22 cellular contexts compared by ENCODE assay signal in genomic region chr6:46931416-46931815, GRCh38. TPM values are rescaled to one million over a fixed set of nuclear protein-coding genes. Genes with fewer than 3 reads are reported as not detected.
DNase-seq lines count a peak whose midpoint lies in the region; ATAC-seq, FAIRE-seq and TF ChIP-seq lines count a peak whose summit lies in the region.
"Had no signal": no experiment of that assay in that cellular context is flagged by ENCODE, and none has a peak within 500 bp of the region (broad histone marks: within the 10 kb centered on the region; RNA-seq: fewer than 3 reads in every experiment).

No MANE protein-coding gene starts in this region.

- intact Hi-C loops in Calu3 (cut with micrococcal nuclease; ENCODE audit: unreplicated experiment) (no loop called here), adrenal gland (cut with DNase I) (no loop called here)

- peaks cover 12% of the 10 kb centered on the region for H3K36me3 Mint-ChIP-seq in Calu3 (ENCODE audit: insufficient read depth, unreplicated experiment)
- H3K36me3 Mint-ChIP-seq: CD14-positive monocyte; CD8-positive, alpha-beta T cell had no signal

- H3K4me3 ChIP-seq in parathyroid adenoma (ENCODE audit: low read depth, low read length): no peak overlapping the region
- H3K4me3 ChIP-seq in subcutaneous abdominal adipose tissue (ENCODE audit: low read depth in 1 of 5, low read length in 5 of 5): no peak overlapping the region
- no peak overlapping the region for H3K4me3 ChIP-seq in adrenal gland
- H3K4me3 ChIP-seq: BLaER1, GM12878 had no signal

- H3K9me3 Mint-ChIP-seq in Calu3 (ENCODE audit: low read depth, unreplicated experiment): no peaks in the 10 kb centered on the region
- H3K9me3 Mint-ChIP-seq: H9 had no signal

- H3K27ac Mint-ChIP-seq in Calu3 (ENCODE audit: unreplicated experiment): peak overlapping the region; percentile 25
- H3K27ac Mint-ChIP-seq: CD14-positive monocyte; CD8-positive, alpha-beta T cell; H9 had no signal

- FAIRE-seq in RCC 7860 (lab: Jason Lieb, UNC): no peak
- FAIRE-seq: GM12878, GM19239, H1, HepG2 had no signal

- H3K27me3 ChIP-seq in parathyroid adenoma (ENCODE audit: control insufficient read depth, insufficient read depth, low read length) (no peaks in the 10 kb centered on the region), subcutaneous abdominal adipose tissue (ENCODE audit: control insufficient read depth in 5 of 5, insufficient read depth in 4 of 5, low read length in 5 of 5) (peaks cover 0 to 3% (median 0%) of the 10 kb centered on the region in 5 donors), adrenal gland (no peaks in the 10 kb centered on the region)
- H3K27me3 ChIP-seq: BLaER1 had no signal

- no TSS peak for BruUV-seq in Calu3 (replicated peaks; lab: Mats Ljungman, UMichigan)

- no peak for DNase-seq in Calu3
- peak; percentile 54 for DNase-seq in RCC 7860 (ENCODE audit: low spot score)
- DNase-seq in occipital lobe (lab: John Stamatoyannopoulos, UW): no peak
- DNase-seq in adrenal gland: no peak
- DNase-seq: 8988T; CD8-positive, alpha-beta T cell; DMS 273 treated with DMSO at 0.1 percent for 48 hours; DMS53; DND-41; EL; H9 had no signal

- peaks cover 80% of the 10 kb centered on the region for H3K4me1 Mint-ChIP-seq in Calu3 (ENCODE audit: low read depth, unreplicated experiment)
- H3K4me1 Mint-ChIP-seq: CD14-positive monocyte had no signal

- peaks cover 11% of the 10 kb centered on the region for H3K4me1 ChIP-seq in parathyroid adenoma
- H3K4me1 ChIP-seq in subcutaneous abdominal adipose tissue (ENCODE audit: control insufficient read depth in 5 of 5, insufficient read depth in 5 of 5, low read length in 5 of 5): peaks cover 0 to 42% (median 5%) of the 10 kb centered on the region in 5 donors
- peaks cover 0 to 4% of the 10 kb centered on the region in 2 donors for H3K4me1 ChIP-seq in adrenal gland (replicated peaks in 1 of 2)
- H3K4me1 ChIP-seq: BLaER1 had no signal

- no peak overlapping the region for H3K4me2 ChIP-seq in parathyroid adenoma (ENCODE audit: low read length)
- H3K4me2 ChIP-seq: BLaER1 had no signal

- no peaks in the 10 kb centered on the region for H3K9me3 ChIP-seq in parathyroid adenoma (ENCODE audit: control insufficient read depth, low read length)
- H3K9me3 ChIP-seq in subcutaneous abdominal adipose tissue (ENCODE audit: control insufficient read depth in 5 of 5, low read length in 5 of 5): no peaks in the 10 kb centered on the region
- no peaks in the 10 kb centered on the region for H3K9me3 ChIP-seq in adrenal gland (replicated peaks in 1 of 3)
- H3K9me3 ChIP-seq: BLaER1 had no signal

- peak overlapping the region; percentile 25 for H2AFZ ChIP-seq in parathyroid adenoma

- no peaks in the 10 kb centered on the region for H3K27me3 Mint-ChIP-seq in Calu3 (ENCODE audit: unreplicated experiment)

- TF ChIP-seq POLR2A in adrenal gland (IDR thresholded peaks at IDR 0.05): no peak

- no peak for ATAC-seq in GM18870 (IDR thresholded peaks at IDR 0.05; ENCODE audit: unreplicated experiment)
- ATAC-seq: CD8-positive, alpha-beta T cell; GM12878; HepG2 had no signal

- H3K36me3 ChIP-seq in parathyroid adenoma (ENCODE audit: control insufficient read depth, insufficient read depth, low read length) (no peaks in the 10 kb centered on the region), subcutaneous abdominal adipose tissue (ENCODE audit: control insufficient read depth in 5 of 5, insufficient read depth in 5 of 5, low read length in 5 of 5) (no peaks in the 10 kb centered on the region), adrenal gland (replicated peaks in 1 of 2) (no peaks in the 10 kb centered on the region)
- H3K36me3 ChIP-seq: BLaER1 had no signal

- H3K4me3 Mint-ChIP-seq in Calu3 (ENCODE audit: low read depth, unreplicated experiment): no peak overlapping the region
- H3K4me3 Mint-ChIP-seq: CD14-positive monocyte; CD8-positive, alpha-beta T cell; H9 had no signal

- CTCF ChIA-PET in Calu3 (lab: Charles Lee): no interaction called here

- H3K9ac ChIP-seq in parathyroid adenoma: no peak overlapping the region
- H3K9ac ChIP-seq in subcutaneous abdominal adipose tissue (ENCODE audit: low read length in 5 of 5): no peak overlapping the region
- H3K9ac ChIP-seq: BLaER1 had no signal

- H3K27ac ChIP-seq in parathyroid adenoma (peak overlapping the region; percentile 37), subcutaneous abdominal adipose tissue (ENCODE audit: low read depth, low read length) (peak overlapping the region; percentile 33), adrenal gland (no peak overlapping the region)
- H3K27ac ChIP-seq: BLaER1 had no signal

- TF ChIP-seq CTCF in Calu3 (IDR thresholded peaks at IDR 0.05; ENCODE audit: unreplicated experiment): no peak
- no peak for TF ChIP-seq CTCF in parathyroid adenoma (IDR thresholded peaks at IDR 0.05)
- TF ChIP-seq CTCF in adrenal gland (IDR thresholded peaks at IDR 0.05): no peak

- 74 to 88% (median 77%) methylated on average over 2 of the region's 2 CpGs for WGBS in adrenal gland, 4 donors

- H3K79me2 ChIP-seq in parathyroid adenoma: peaks cover 2% of the 10 kb centered on the region

RNA-seq across cellular contexts. Expression of gene ADGRF5, which starts 9.7 kb away (rescaled TPM):
- total RNA-seq in Calu3 (2022) (0.07 and 0.24 TPM in 2 replicates), occipital lobe (8.0 TPM), adrenal gland (10 to 100 TPM; 38.3 to 98.5 (median 45.6) TPM)
- polyA plus RNA-seq in adrenal gland: 10 to 100 TPM; 13.3 to 30.7 (median 18.5) TPM
- total RNA-seq: CD8-positive, alpha-beta T cell; G401; H9; HepG2 had no signal
- polyA plus RNA-seq: AG04450, CD14-positive monocyte, H1, HepG2 had no signal

Comparison
In these comparisons a context has a peak if more than half of its experiments do, and no peak if none do; other contexts are left out.
1. H3K27ac ChIP-seq: peak in parathyroid adenoma (single experiment) and subcutaneous abdominal adipose tissue (single experiment); none in adrenal gland (0 of 5).